Comparison of ENCODE assay signal across 24 cellular contexts in genomic region chr9:81391457-81391825, GRCh38.
"Had no signal": no experiment of that assay in that cellular context is flagged by ENCODE, and none has a peak within 500 bp of the region (broad histone marks: within the 10 kb centered on the region; RNA-seq: fewer than 3 reads in every experiment).

No MANE protein-coding gene starts in this region.

- H3K4me3 ChIP-seq: heart right ventricle, ovary, skin epidermis had no signal

- DNase-seq: activated CD4-positive, alpha-beta memory T cell treated with anti-CD3 and anti-CD28 coated beads, Interleukin-2, amount 10 ng/mL, durations not matched to agents 7 days and 5 days; activated CD4-positive, alpha-beta T cell treated with anti-CD3 and anti-CD28 coated beads, Interleukin-2, amount 10 ng/mL, durations not matched to agents 24 days and 14 days; activated CD4-positive, CD25-positive, alpha-beta regulatory T cell treated with anti-CD3 and anti-CD28 coated beads, Interleukin-2, amount 50 U/mL, for 72 hours; activated CD8-positive, alpha-beta memory T cell treated with anti-CD3 and anti-CD28 coated beads, Interleukin-2, amount 50 U/mL, for 48 hours; activated gamma-delta T cell; activated naive CD4-positive, alpha-beta T cell treated with anti-CD3 and anti-CD28 coated beads, Interleukin-2, amount 50 U/mL, for 16 hours; activated T-cell treated with anti-CD3 and anti-CD28 coated beads, Interleukin-2, amount 50 U/mL, for 24 hours; amniotic stem cell; dermis blood vessel endothelial cell; effector CD4-positive, alpha-beta T cell; heart right ventricle; left cardiac atrium; left ventricle myocardium superior; midbrain; naive thymus-derived CD4-positive, alpha-beta T cell; ovary; stimulated activated CD4-positive, alpha-beta T cell treated with anti-CD3 and anti-CD28 coated beads, Interleukin-4, amount 100 ng/mL, for 24 hours; stimulated activated naive CD8-positive, alpha-beta T cell treated with anti-CD3 and anti-CD28 coated beads, Interleukin-15, amount 100 ng/mL, for 72 hours; substantia nigra; SW 1271; T1000 had no signal

- H3K27ac ChIP-seq: heart right ventricle, ovary had no signal

- H3K27me3 ChIP-seq: heart right ventricle, ovary had no signal

- H3K9me3 ChIP-seq: heart right ventricle, ovary had no signal

- H3K36me3 ChIP-seq: heart right ventricle, ovary had no signal

- ATAC-seq: heart right ventricle; left ventricle myocardium superior; naive thymus-derived CD4-positive, alpha-beta T cell; sciatic nerve; stimulated activated effector memory CD8-positive, alpha-beta T cell treated with anti-CD3 and anti-CD28 coated beads, Interleukin-12 subunit alpha, Interleukin-12 subunit beta, amount 100 ng/mL, for 72 hours; stimulated activated naive CD8-positive, alpha-beta T cell treated with anti-CD3 and anti-CD28 coated beads, Interleukin-15, amount 100 ng/mL, for 72 hours had no signal
